Comparison of ENCODE assay signal across 8 cellular contexts in the genomic region with DNA sequence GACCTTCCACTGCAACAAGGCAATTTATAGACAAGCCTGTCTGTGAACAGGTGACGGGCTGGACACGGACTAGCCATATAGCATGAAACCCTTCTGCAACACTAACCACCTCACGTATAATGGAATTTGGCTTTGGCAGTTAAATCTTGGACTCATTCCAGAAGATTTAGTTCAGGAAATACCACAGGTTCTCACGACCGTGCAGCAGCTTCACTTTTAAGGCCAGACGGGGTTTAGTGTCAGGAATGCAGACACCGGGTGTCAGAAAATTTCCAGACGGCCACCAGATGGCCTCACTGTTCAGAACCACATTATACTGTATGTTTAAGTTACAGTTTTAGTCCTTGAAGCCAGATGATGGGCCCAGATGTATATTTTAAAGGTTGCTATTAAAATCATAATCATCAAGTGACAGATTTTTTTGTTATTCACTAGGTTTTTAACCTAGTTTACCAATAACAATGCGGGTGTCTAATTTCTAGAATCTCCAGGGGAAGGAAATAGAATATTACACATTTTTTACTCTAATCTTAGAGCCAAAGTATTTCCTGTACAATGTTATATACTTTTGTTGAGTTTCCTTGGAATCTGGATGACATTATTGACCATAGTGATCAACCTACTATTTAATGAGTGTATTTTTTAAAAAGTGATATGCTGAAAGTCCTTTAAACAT.
DNase-seq lines count a peak whose midpoint lies in the region; ATAC-seq, FAIRE-seq and TF ChIP-seq lines count a peak whose summit lies in the region.

No MANE protein-coding gene starts in this region.

- no peak overlapping the region for H3K4me3 ChIP-seq in RWPE2 (ENCODE audit: severe bottlenecking)
- no peak overlapping the region for H3K4me3 ChIP-seq in psoas muscle

- H3K36me3 ChIP-seq in RWPE2 (ENCODE audit: low read depth) (no peaks in the 10 kb centered on the region), psoas muscle (ENCODE audit: insufficient read depth in 1 of 2, low read depth in 1 of 2) (no peaks in the 10 kb centered on the region)

- H3K9me3 ChIP-seq in RWPE2 (ENCODE audit: severe bottlenecking) (no peaks in the 10 kb centered on the region), psoas muscle (no peaks in the 10 kb centered on the region)

- TF ChIP-seq POLR2A in H54 (IDR thresholded peaks at IDR 0.05; ENCODE audit: low read depth, low read length): no peak

- H3K27ac ChIP-seq in RWPE2 (ENCODE audit: poor library complexity, severe bottlenecking) (peak overlapping the region; percentile 30), psoas muscle (no peak overlapping the region)

- H3K9me3 Mint-ChIP-seq in activated naive CD4-positive, alpha-beta T cell treated with anti-CD3 and anti-CD28 coated beads, Interleukin-2, amount 50 U/mL, for 72 hours: no peaks in the 10 kb centered on the region

- H3K36me3 Mint-ChIP-seq in activated naive CD4-positive, alpha-beta T cell treated with anti-CD3 and anti-CD28 coated beads, Interleukin-2, amount 50 U/mL, for 72 hours: no peaks in the 10 kb centered on the region

- peak; percentile 43 for FAIRE-seq in H54 (lab: Jason Lieb, UNC)

- H3K4me1 ChIP-seq in RWPE2 (ENCODE audit: insufficient read depth, poor library complexity, severe bottlenecking) (peaks cover 10% of the 10 kb centered on the region), psoas muscle (peaks cover 3% of the 10 kb centered on the region)

- intact Hi-C loops in Right ventricle myocardium inferior (cut with DNase I) (loop anchor here (2.0 to 10.0 kb wide), 3 partner anchors 67 to 570 kb away; a partner anchor contains a TSS), psoas muscle (cut with DNase I) (loop anchor here (1.0 to 10.0 kb wide), 3 partner anchors 90 to 230 kb away; a partner anchor contains a TSS)

- WGBS in psoas muscle, 3 donors: 12 to 15% (median 15%) methylated on average over 9 of the region's 9 CpGs

- peak; percentile 94 for ATAC-seq in RWPE2 (ENCODE audit: low read depth)
- peak; percentile 72 to 80 for ATAC-seq in activated naive CD4-positive, alpha-beta T cell treated with anti-CD3 and anti-CD28 coated beads, Interleukin-2, amount 50 U/mL, for 72 hours
- ATAC-seq in Right ventricle myocardium inferior: peak; percentile 63
- peak; percentile 57 to 75 (median 62) for ATAC-seq in psoas muscle

- DNase-seq in GM03348 (ENCODE audit: low spot score) (peak; percentile 83), H54 (ENCODE audit: insufficient read length, low spot score) (peak; percentile 49), LoVo (ENCODE audit: low spot score) (peak; percentile 81), RWPE2 (ENCODE audit: low spot score) (peak; percentile 76), Right ventricle myocardium inferior (ENCODE audit: missing footprints) (no peak), psoas muscle (peak in 1 of 2 donors; percentile 56), cortex of kidney (lab: John Stamatoyannopoulos, UW) (no peak)
- peak in 1 of 2 donors; percentile 37 for DNase-seq in activated naive CD4-positive, alpha-beta T cell treated with anti-CD3 and anti-CD28 coated beads, Interleukin-2, amount 50 U/mL, for 72 hours (ENCODE audit: low spot score in 2 of 2)

- H3K27me3 ChIP-seq in RWPE2 (ENCODE audit: insufficient read depth, poor library complexity, severe bottlenecking) (no peaks in the 10 kb centered on the region), psoas muscle (ENCODE audit: insufficient read depth in 3 of 3, low read length in 2 of 3) (no peaks in the 10 kb centered on the region)

- H3K27ac Mint-ChIP-seq in activated naive CD4-positive, alpha-beta T cell treated with anti-CD3 and anti-CD28 coated beads, Interleukin-2, amount 50 U/mL, for 72 hours: no peak overlapping the region

- TF ChIP-seq CTCF in RWPE2 (IDR thresholded peaks at IDR 0.05; ENCODE audit: poor library complexity, severe bottlenecking): peak; percentile 92
- peak; percentile 66 for TF ChIP-seq CTCF in psoas muscle (IDR thresholded peaks at IDR 0.05)

Comparison
In these comparisons a context has a peak if more than half of its experiments do, and no peak if none do; other contexts are left out.
1. DNase-seq: peak in GM03348 (single experiment), H54 (single experiment), LoVo (single experiment) and RWPE2 (single experiment); none in Right ventricle myocardium inferior (single experiment) and cortex of kidney (single experiment).
2. Peak in every context shown above with its lines, with median percentiles within 50 percentile points of each other: ATAC-seq.